8 cellular contexts compared by ENCODE assay signal in the genomic region with DNA sequence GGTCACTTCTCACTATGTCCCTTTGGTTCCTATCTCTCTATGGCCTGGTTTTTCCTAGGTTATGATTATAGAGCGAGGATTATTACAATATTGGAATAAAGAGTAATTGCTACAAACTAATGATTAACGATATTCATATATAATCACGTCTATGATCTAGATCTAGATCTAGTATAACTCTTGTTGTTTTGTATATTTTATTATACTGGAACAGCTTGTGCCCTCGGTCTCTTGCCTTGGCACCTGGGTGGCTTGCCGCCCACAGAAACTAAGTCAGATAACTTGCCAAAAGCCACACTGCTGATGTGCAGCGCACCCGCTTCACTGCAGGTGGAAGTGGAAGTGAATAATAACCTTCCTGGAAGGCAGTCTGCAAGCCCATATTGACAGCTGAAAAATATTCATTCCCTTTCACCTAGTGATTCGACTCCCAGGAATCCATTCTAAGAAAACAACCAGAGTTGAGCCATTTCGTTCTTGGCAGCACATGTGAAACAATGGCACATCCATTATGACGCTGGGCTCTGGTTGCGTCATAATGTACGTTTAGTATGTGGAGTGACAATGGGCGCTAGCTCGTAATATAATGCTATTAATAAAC. TPM values are rescaled to one million over a fixed set of nuclear protein-coding genes. Genes with fewer than 3 reads are reported as not detected.
A peak's percentile ranks its signal among the peaks of the same experiment; 100 is the strongest.
DNase-seq lines count a peak whose midpoint lies in the region; ATAC-seq and TF ChIP-seq lines count a peak whose summit lies in the region.

No MANE protein-coding gene starts in this region.

- peaks cover 13% of the 10 kb centered on the region for H3K36me3 Mint-ChIP-seq in brain

- H3K27me3 Mint-ChIP-seq in brain: peaks cover 9% of the 10 kb centered on the region
- H3K27me3 Mint-ChIP-seq in stimulated activated naive CD8-positive, alpha-beta T cell treated with anti-CD3 and anti-CD28 coated beads, Interleukin-15, amount 100 ng/mL, for 72 hours: no peaks in the 10 kb centered on the region

- H3K27ac Mint-ChIP-seq in brain: peak overlapping the region in 3 of 5 experiments; percentile 74 to 87 (median 82)
- peak overlapping the region; percentile 55 to 92 for H3K27ac Mint-ChIP-seq in stimulated activated naive CD8-positive, alpha-beta T cell treated with anti-CD3 and anti-CD28 coated beads, Interleukin-15, amount 100 ng/mL, for 72 hours

- peak; percentile 44 for ATAC-seq in stimulated activated naive CD8-positive, alpha-beta T cell treated with anti-CD3 and anti-CD28 coated beads, Interleukin-15, amount 100 ng/mL, for 72 hours
- ATAC-seq in HG02884 (IDR thresholded peaks at IDR 0.05; ENCODE audit: unreplicated experiment): no peak

- TF ChIP-seq CTCF in brain (conservative IDR thresholded peaks at IDR 0.05): peak in 1 of 2 experiments; percentile 56
- TF ChIP-seq CTCF in kidney epithelial cell (IDR thresholded peaks at IDR 0.05; ENCODE audit: insufficient read depth, low read length, poor library complexity, severe bottlenecking): no peak

- H3K4me3 ChIP-seq in kidney epithelial cell (ENCODE audit: low read depth, low read length): no peak overlapping the region

- H3K4me1 Mint-ChIP-seq in brain: peaks cover 20% of the 10 kb centered on the region
- H3K4me1 Mint-ChIP-seq in stimulated activated naive CD8-positive, alpha-beta T cell treated with anti-CD3 and anti-CD28 coated beads, Interleukin-15, amount 100 ng/mL, for 72 hours: peaks cover 21% of the 10 kb centered on the region

- H3K9me3 Mint-ChIP-seq in brain: peaks cover 0 to 5% (median 0%) of the 10 kb centered on the region in 5 experiments
- H3K9me3 Mint-ChIP-seq in stimulated activated naive CD8-positive, alpha-beta T cell treated with anti-CD3 and anti-CD28 coated beads, Interleukin-15, amount 100 ng/mL, for 72 hours: no peaks in the 10 kb centered on the region

- no peaks in the 10 kb centered on the region for H3K27me3 ChIP-seq in kidney epithelial cell (ENCODE audit: control insufficient read depth, insufficient read depth, low read length)

- H3K36me3 ChIP-seq in kidney epithelial cell (ENCODE audit: control insufficient read depth, insufficient read depth, low read length): no peaks in the 10 kb centered on the region

- peak overlapping the region; percentile 74 to 86 (median 85) for H3K4me3 Mint-ChIP-seq in brain
- H3K4me3 Mint-ChIP-seq in stimulated activated naive CD8-positive, alpha-beta T cell treated with anti-CD3 and anti-CD28 coated beads, Interleukin-15, amount 100 ng/mL, for 72 hours: peak overlapping the region; percentile 81 to 87

- DNase-seq in NCI-H1694 treated with DMSO at 0.1 percent for 48 hours (lab: John Stamatoyannopoulos, UW): peak; percentile 30
- no peak for DNase-seq in NCI-H1694 (lab: John Stamatoyannopoulos, UW)
- peak; percentile 57 for DNase-seq in NCI-H345 (lab: John Stamatoyannopoulos, UW)
- peak; percentile 25 for DNase-seq in kidney epithelial cell (ENCODE audit: low read depth)
- DNase-seq in stimulated activated naive CD8-positive, alpha-beta T cell treated with anti-CD3 and anti-CD28 coated beads, Interleukin-15, amount 100 ng/mL, for 72 hours: peak in 1 of 2 donors; percentile 36
- DNase-seq in NCI-H526 treated with DMSO at 0.1 percent for 48 hours (lab: John Stamatoyannopoulos, UW): no peak

RNA-seq across cellular contexts. Expression of a gene that starts 0.7 kb away (rescaled TPM):
- polyA plus RNA-seq in brain (ENCODE audit: insufficient read depth, low read depth, low replicate concordance): 5.7 TPM
- 0.54 and 0.75 TPM in 2 replicates for total RNA-seq in kidney epithelial cell

RNA-seq across cellular contexts. Expression of a gene that starts 17.0 kb away (rescaled TPM):
- 66.5 TPM for polyA plus RNA-seq in brain (ENCODE audit: insufficient read depth, low read depth, low replicate concordance)
- 34.2 and 45.2 TPM in 2 replicates for total RNA-seq in kidney epithelial cell

RNA-seq across cellular contexts. Expression of a gene that starts 42.0 kb away (rescaled TPM):
- polyA plus RNA-seq in brain (ENCODE audit: insufficient read depth, low read depth, low replicate concordance): 2.4 TPM
- not detected in 2 replicates for total RNA-seq in kidney epithelial cell

Comparison
In these comparisons a context has a peak if more than half of its experiments do, and no peak if none do; other contexts are left out.
1. DNase-seq: peak in NCI-H1694 treated with DMSO at 0.1 percent for 48 hours (single experiment), NCI-H345 (single experiment) and kidney epithelial cell (single experiment); none in NCI-H1694 (single experiment) and NCI-H526 treated with DMSO at 0.1 percent for 48 hours (single experiment).